Comparison of ENCODE assay signal across 14 cellular contexts in genomic region chr2:150586858-150587257, GRCh38.
DNase-seq lines count a peak whose midpoint lies in the region; TF ChIP-seq lines count a peak whose summit lies in the region.
"Had no signal": no experiment of that assay in that cellular context is flagged by ENCODE, and none has a peak within 500 bp of the region (broad histone marks: within the 10 kb centered on the region; RNA-seq: fewer than 3 reads in every experiment).

No MANE protein-coding gene starts in this region.

- H3K4ac ChIP-seq in mesenchymal stem cell (ENCODE audit: low read depth in 1 of 2, low read length in 2 of 2): no peak overlapping the region

- H2BK120ac ChIP-seq in mesenchymal stem cell (ENCODE audit: low read depth, low read length): no peak overlapping the region

- H2BK12ac ChIP-seq in mesenchymal stem cell (ENCODE audit: low read length in 2 of 2): no peak overlapping the region

- no peak overlapping the region for H2AK5ac ChIP-seq in mesenchymal stem cell (ENCODE audit: low read length, severe bottlenecking)

- H3K4me3 ChIP-seq in epithelial cell of proximal tubule (ENCODE audit: low read depth, low read length) (no peak overlapping the region), mesenchymal stem cell (ENCODE audit: insufficient read depth in 1 of 2, low read depth in 1 of 2, low read length in 2 of 2) (no peak overlapping the region)
- H3K4me3 ChIP-seq: hepatocyte, mucosa of descending colon had no signal

- no peaks in the 10 kb centered on the region for H3K9me3 Mint-ChIP-seq in activated naive CD4-positive, alpha-beta T cell treated with anti-CD3 and anti-CD28 coated beads, Interleukin-2, amount 10 ng/mL, durations not matched to agents 7 days and 5 days

- no peak overlapping the region for H3K27ac ChIP-seq in RWPE1
- H3K27ac ChIP-seq in mesenchymal stem cell (ENCODE audit: low read length, poor library complexity, severe bottlenecking): no peak overlapping the region
- H3K27ac ChIP-seq: hepatocyte had no signal

- 8% methylated on average over 2 of the region's 3 CpGs for WGBS in mesenchymal stem cell

- no peak for TF ChIP-seq CTCF in RWPE1 (conservative IDR thresholded peaks at IDR 0.05; ENCODE audit: low read depth)
- TF ChIP-seq CTCF in epithelial cell of proximal tubule (conservative IDR thresholded peaks at IDR 0.05; ENCODE audit: low read depth, low read length): no peak

- H2BK5ac ChIP-seq in mesenchymal stem cell (ENCODE audit: low read depth, low read length, poor library complexity, severe bottlenecking): no peak overlapping the region

- H3K36me3 ChIP-seq in mesenchymal stem cell (ENCODE audit: control insufficient read depth in 1 of 2, insufficient read depth in 2 of 2, low read depth in 1 of 2, low read length in 2 of 2): no peaks in the 10 kb centered on the region

- H3K4me3 Mint-ChIP-seq in activated naive CD4-positive, alpha-beta T cell treated with anti-CD3 and anti-CD28 coated beads, Interleukin-2, amount 10 ng/mL, durations not matched to agents 7 days and 5 days: no peak overlapping the region
- H3K4me3 Mint-ChIP-seq: activated B cell treated with CpG ODN at 0.5 μM for 24 hours had no signal

- H3K4me1 Mint-ChIP-seq in activated naive CD4-positive, alpha-beta T cell treated with anti-CD3 and anti-CD28 coated beads, Interleukin-2, amount 10 ng/mL, durations not matched to agents 7 days and 5 days: no peaks in the 10 kb centered on the region
- H3K4me1 Mint-ChIP-seq: activated B cell treated with CpG ODN at 0.5 μM for 24 hours had no signal

- CTCF ChIA-PET in RWPE1 (lab: Yijun Ruan, JAX): no interaction called here
- CTCF ChIA-PET in activated naive CD4-positive, alpha-beta T cell treated with anti-CD3 and anti-CD28 coated beads, Interleukin-2, amount 10 ng/mL, durations not matched to agents 7 days and 5 days (lab: Charles Lee): no interaction called here

- no peak overlapping the region for H3K4me2 ChIP-seq in mesenchymal stem cell (ENCODE audit: low read length, poor library complexity, severe bottlenecking)

- H4K8ac ChIP-seq in mesenchymal stem cell (ENCODE audit: low read length): no peak overlapping the region

- H3K27me3 Mint-ChIP-seq in activated naive CD4-positive, alpha-beta T cell treated with anti-CD3 and anti-CD28 coated beads, Interleukin-2, amount 10 ng/mL, durations not matched to agents 7 days and 5 days: no peaks in the 10 kb centered on the region
- H3K27me3 Mint-ChIP-seq: activated B cell treated with CpG ODN at 0.5 μM for 24 hours had no signal

- no peak overlapping the region for H2BK15ac ChIP-seq in mesenchymal stem cell (ENCODE audit: low read depth, poor library complexity, severe bottlenecking)

- no peaks in the 10 kb centered on the region for H3K9me3 ChIP-seq in mesenchymal stem cell (ENCODE audit: control insufficient read depth, low read length)
- H3K9me3 ChIP-seq: Caco-2, mucosa of descending colon had no signal

- no peak overlapping the region for H3K18ac ChIP-seq in mesenchymal stem cell (ENCODE audit: low read depth in 1 of 2, low read length in 2 of 2)

- peak overlapping the region; percentile 91 for H3K9ac ChIP-seq in mesenchymal stem cell (ENCODE audit: low read length)

- peak; percentile 92 for DNase-seq in GM04503 (ENCODE audit: low read depth)
- DNase-seq in RWPE1 (ENCODE audit: low spot score): peak; percentile 76
- DNase-seq in epithelial cell of proximal tubule (ENCODE audit: low read depth): peak; percentile 82
- DNase-seq in mesenchymal stem cell: peak; percentile 86
- no peak for DNase-seq in activated naive CD4-positive, alpha-beta T cell treated with anti-CD3 and anti-CD28 coated beads, Interleukin-2, amount 10 ng/mL, durations not matched to agents 7 days and 5 days
- no peak for DNase-seq in amniotic stem cell (lab: John Stamatoyannopoulos, UW)
- DNase-seq in stimulated activated CD4-positive, alpha-beta T cell treated with anti-CD3 and anti-CD28 coated beads, Interleukin-4, amount 100 ng/mL, for 1 hour: no peak
- no peak for DNase-seq in NCI-H2107 treated with DMSO at 0.1 percent for 48 hours (lab: John Stamatoyannopoulos, UW; ENCODE audit: unreplicated experiment)
- DNase-seq: activated B cell treated with CpG ODN at 0.5 μM for 24 hours, Caco-2, mucosa of descending colon, NCI-H1436, right cardiac atrium had no signal

- H3K14ac ChIP-seq in mesenchymal stem cell (ENCODE audit: low read length in 2 of 2): no peak overlapping the region

- H3K4me1 ChIP-seq in mesenchymal stem cell (ENCODE audit: control insufficient read depth, insufficient read depth, low read depth, low read length): peaks cover 2% of the 10 kb centered on the region
- H3K4me1 ChIP-seq: Caco-2 had no signal

- H2AFZ ChIP-seq in mesenchymal stem cell (ENCODE audit: low read depth, low read length): no peak overlapping the region
- H2AFZ ChIP-seq: hepatocyte had no signal

- no peaks in the 10 kb centered on the region for H3K36me3 Mint-ChIP-seq in activated naive CD4-positive, alpha-beta T cell treated with anti-CD3 and anti-CD28 coated beads, Interleukin-2, amount 10 ng/mL, durations not matched to agents 7 days and 5 days

- no peaks in the 10 kb centered on the region for H3K79me1 ChIP-seq in mesenchymal stem cell (replicated peaks; ENCODE audit: low read length, poor library complexity, severe bottlenecking)

- H3K23ac ChIP-seq in mesenchymal stem cell (ENCODE audit: low read length in 2 of 2): no peak overlapping the region

- no peaks in the 10 kb centered on the region for H3K27me3 ChIP-seq in mesenchymal stem cell (ENCODE audit: control insufficient read depth in 1 of 2, insufficient read depth in 1 of 2, low read length in 2 of 2)
- H3K27me3 ChIP-seq: hepatocyte had no signal

- H3K27ac Mint-ChIP-seq in activated naive CD4-positive, alpha-beta T cell treated with anti-CD3 and anti-CD28 coated beads, Interleukin-2, amount 10 ng/mL, durations not matched to agents 7 days and 5 days: no peak overlapping the region
- H3K27ac Mint-ChIP-seq: activated B cell treated with CpG ODN at 0.5 μM for 24 hours had no signal

- POLR2A ChIA-PET in RWPE1 (lab: Yijun Ruan, JAX; ENCODE audit: low non-redundant PET): no interaction called here

- no peak overlapping the region for H4K91ac ChIP-seq in mesenchymal stem cell (ENCODE audit: low read length)

Comparison
In these comparisons a context has a peak if more than half of its experiments do, and no peak if none do; other contexts are left out.
1. DNase-seq: peak in GM04503 (single experiment), RWPE1 (single experiment), epithelial cell of proximal tubule (single experiment) and mesenchymal stem cell (single experiment); none in activated naive CD4-positive, alpha-beta T cell treated with anti-CD3 and anti-CD28 coated beads, Interleukin-2, amount 10 ng/mL, durations not matched to agents 7 days and 5 days (single experiment), amniotic stem cell (single experiment), stimulated activated CD4-positive, alpha-beta T cell treated with anti-CD3 and anti-CD28 coated beads, Interleukin-4, amount 100 ng/mL, for 1 hour (single experiment) and NCI-H2107 treated with DMSO at 0.1 percent for 48 hours (single experiment).